ENCODE assay signal across 1 cellular context in the genomic region with DNA sequence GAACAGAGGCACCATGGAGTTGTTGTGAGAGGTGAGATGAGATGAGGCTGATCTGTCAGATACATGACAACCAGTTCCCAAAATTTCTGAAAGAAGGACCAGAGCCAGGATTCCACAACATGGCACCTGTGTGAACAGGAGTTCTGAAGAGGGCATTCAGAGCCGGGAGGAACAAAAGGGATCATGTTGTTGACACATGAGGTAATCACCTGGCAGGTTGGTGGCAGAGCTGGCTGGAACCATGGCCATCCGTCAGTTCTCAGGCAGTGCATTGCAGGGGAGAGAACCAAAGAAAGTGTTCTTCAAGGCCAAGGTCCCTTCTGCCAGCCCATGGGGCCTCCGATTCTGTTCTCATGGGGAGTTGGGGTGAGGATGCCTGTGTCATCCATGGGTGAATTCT.
TF ChIP-seq lines count a peak whose summit lies in the region.

No MANE protein-coding gene starts in this region.

TF ChIP-seq in HepG2, 621 proteins besides CTCF, POLR2A, EP300 and RAD21:
- TF ChIP-seq, protein P1, sequence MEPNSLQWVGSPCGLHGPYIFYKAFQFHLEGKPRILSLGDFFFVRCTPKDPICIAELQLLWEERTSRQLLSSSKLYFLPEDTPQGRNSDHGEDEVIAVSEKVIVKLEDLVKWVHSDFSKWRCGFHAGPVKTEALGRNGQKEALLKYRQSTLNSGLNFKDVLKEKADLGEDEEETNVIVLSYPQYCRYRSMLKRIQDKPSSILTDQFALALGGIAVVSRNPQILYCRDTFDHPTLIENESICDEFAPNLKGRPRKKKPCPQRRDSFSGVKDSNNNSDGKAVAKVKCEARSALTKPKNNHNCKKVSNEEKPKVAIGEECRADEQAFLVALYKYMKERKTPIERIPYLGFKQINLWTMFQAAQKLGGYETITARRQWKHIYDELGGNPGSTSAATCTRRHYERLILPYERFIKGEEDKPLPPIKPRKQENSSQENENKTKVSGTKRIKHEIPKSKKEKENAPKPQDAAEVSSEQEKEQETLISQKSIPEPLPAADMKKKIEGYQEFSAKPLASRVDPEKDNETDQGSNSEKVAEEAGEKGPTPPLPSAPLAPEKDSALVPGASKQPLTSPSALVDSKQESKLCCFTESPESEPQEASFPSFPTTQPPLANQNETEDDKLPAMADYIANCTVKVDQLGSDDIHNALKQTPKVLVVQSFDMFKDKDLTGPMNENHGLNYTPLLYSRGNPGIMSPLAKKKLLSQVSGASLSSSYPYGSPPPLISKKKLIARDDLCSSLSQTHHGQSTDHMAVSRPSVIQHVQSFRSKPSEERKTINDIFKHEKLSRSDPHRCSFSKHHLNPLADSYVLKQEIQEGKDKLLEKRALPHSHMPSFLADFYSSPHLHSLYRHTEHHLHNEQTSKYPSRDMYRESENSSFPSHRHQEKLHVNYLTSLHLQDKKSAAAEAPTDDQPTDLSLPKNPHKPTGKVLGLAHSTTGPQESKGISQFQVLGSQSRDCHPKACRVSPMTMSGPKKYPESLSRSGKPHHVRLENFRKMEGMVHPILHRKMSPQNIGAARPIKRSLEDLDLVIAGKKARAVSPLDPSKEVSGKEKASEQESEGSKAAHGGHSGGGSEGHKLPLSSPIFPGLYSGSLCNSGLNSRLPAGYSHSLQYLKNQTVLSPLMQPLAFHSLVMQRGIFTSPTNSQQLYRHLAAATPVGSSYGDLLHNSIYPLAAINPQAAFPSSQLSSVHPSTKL (CRISPR knock-in tag; IDR thresholded peaks at IDR 0.05): 0 out of 2 replicates have a peak, but pooled peaks have one; percentile 10
- TF ChIP-seq, protein P2, sequence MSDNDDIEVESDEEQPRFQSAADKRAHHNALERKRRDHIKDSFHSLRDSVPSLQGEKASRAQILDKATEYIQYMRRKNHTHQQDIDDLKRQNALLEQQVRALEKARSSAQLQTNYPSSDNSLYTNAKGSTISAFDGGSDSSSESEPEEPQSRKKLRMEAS (IDR thresholded peaks at IDR 0.05): no peak
- TF ChIP-seq ZNF329 (CRISPR knock-in tag; IDR thresholded peaks at IDR 0.05; ENCODE audit: low read depth) (no peak), ZNF44 (CRISPR knock-in tag; IDR thresholded peaks at IDR 0.05) (no peak), GATAD2A (CRISPR knock-in tag; IDR thresholded peaks at IDR 0.05) (0 out of 2 replicates have a peak, but pooled peaks have one; percentile 23), TGIF2 (CRISPR knock-in tag; IDR thresholded peaks at IDR 0.05) (0 out of 2 replicates have a peak, but pooled peaks have one; percentile 32), TCF7 (IDR thresholded peaks at IDR 0.05; ENCODE audit: low read depth) (peak; percentile 32; the same call in 1 of the 2 replicates), TEAD3 (CRISPR knock-in tag; optimal IDR thresholded peaks at IDR 0.05; ENCODE audit: borderline replicate concordance) (peak; percentile 8), ZNF34 (CRISPR knock-in tag; IDR thresholded peaks at IDR 0.05; ENCODE audit: borderline replicate concordance) (0 out of 2 replicates have a peak, but pooled peaks have one; percentile 57), SOX5 (CRISPR knock-in tag; IDR thresholded peaks at IDR 0.05; ENCODE audit: borderline replicate concordance) (peak; percentile 46; the same call in 1 of the 2 replicates), RARA (CRISPR knock-in tag; IDR thresholded peaks at IDR 0.05) (peak; percentile 24; the same call in 1 of the 2 replicates), NFE2L1 (CRISPR knock-in tag; IDR thresholded peaks at IDR 0.05; ENCODE audit: borderline replicate concordance) (no peak), SALL1 (CRISPR knock-in tag; IDR thresholded peaks at IDR 0.05) (peak; percentile 24; the same call in 1 of the 2 replicates), ZNF780A (CRISPR knock-in tag; IDR thresholded peaks at IDR 0.05) (no peak), ZNF644 (CRISPR knock-in tag; IDR thresholded peaks at IDR 0.05; ENCODE audit: low read depth) (peak; percentile 36; the same call in 1 of the 2 replicates), ERF (CRISPR knock-in tag; IDR thresholded peaks at IDR 0.05) (no peak), FOXA3 (CRISPR knock-in tag; IDR thresholded peaks at IDR 0.05) (peak; percentile 75), RXRA (CRISPR knock-in tag; IDR thresholded peaks at IDR 0.05) (no peak), MYC (CRISPR knock-in tag; IDR thresholded peaks at IDR 0.05; ENCODE audit: borderline replicate concordance) (no peak), ATAD3A (CRISPR knock-in tag; IDR thresholded peaks at IDR 0.05) (no peak), HOXA3 (CRISPR knock-in tag; IDR thresholded peaks at IDR 0.05) (0 out of 2 replicates have a peak, but pooled peaks have one; percentile 15), SOX13 (IDR thresholded peaks at IDR 0.05) (no peak), SOX13 (CRISPR knock-in tag; conservative IDR thresholded peaks at IDR 0.05 in 1 of 2, IDR thresholded peaks at IDR 0.05 in 1 of 2) (peak in 1 of 2 experiments; percentile 65; a peak in 1 of 4 replicates), ELF3 (CRISPR knock-in tag; IDR thresholded peaks at IDR 0.05) (no peak), FOXA1 (IDR thresholded peaks at IDR 0.05) (no peak), FOXA1 (CRISPR knock-in tag; IDR thresholded peaks at IDR 0.05) (peak; percentile 84), CEBPG (CRISPR knock-in tag; IDR thresholded peaks at IDR 0.05) (peak; percentile 23; the same call in 1 of the 2 replicates)
- TF ChIP-seq, protein P3, sequence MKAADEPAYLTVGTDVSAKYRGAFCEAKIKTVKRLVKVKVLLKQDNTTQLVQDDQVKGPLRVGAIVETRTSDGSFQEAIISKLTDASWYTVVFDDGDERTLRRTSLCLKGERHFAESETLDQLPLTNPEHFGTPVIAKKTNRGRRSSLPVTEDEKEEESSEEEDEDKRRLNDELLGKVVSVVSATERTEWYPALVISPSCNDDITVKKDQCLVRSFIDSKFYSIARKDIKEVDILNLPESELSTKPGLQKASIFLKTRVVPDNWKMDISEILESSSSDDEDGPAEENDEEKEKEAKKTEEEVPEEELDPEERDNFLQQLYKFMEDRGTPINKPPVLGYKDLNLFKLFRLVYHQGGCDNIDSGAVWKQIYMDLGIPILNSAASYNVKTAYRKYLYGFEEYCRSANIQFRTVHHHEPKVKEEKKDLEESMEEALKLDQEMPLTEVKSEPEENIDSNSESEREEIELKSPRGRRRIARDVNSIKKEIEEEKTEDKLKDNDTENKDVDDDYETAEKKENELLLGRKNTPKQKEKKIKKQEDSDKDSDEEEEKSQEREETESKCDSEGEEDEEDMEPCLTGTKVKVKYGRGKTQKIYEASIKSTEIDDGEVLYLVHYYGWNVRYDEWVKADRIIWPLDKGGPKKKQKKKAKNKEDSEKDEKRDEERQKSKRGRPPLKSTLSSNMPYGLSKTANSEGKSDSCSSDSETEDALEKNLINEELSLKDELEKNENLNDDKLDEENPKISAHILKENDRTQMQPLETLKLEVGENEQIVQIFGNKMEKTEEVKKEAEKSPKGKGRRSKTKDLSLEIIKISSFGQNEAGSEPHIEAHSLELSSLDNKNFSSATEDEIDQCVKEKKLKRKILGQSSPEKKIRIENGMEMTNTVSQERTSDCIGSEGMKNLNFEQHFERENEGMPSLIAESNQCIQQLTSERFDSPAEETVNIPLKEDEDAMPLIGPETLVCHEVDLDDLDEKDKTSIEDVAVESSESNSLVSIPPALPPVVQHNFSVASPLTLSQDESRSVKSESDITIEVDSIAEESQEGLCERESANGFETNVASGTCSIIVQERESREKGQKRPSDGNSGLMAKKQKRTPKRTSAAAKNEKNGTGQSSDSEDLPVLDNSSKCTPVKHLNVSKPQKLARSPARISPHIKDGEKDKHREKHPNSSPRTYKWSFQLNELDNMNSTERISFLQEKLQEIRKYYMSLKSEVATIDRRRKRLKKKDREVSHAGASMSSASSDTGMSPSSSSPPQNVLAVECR (CRISPR knock-in tag; IDR thresholded peaks at IDR 0.05; ENCODE audit: borderline replicate concordance): no peak
- TF ChIP-seq, protein P4, sequence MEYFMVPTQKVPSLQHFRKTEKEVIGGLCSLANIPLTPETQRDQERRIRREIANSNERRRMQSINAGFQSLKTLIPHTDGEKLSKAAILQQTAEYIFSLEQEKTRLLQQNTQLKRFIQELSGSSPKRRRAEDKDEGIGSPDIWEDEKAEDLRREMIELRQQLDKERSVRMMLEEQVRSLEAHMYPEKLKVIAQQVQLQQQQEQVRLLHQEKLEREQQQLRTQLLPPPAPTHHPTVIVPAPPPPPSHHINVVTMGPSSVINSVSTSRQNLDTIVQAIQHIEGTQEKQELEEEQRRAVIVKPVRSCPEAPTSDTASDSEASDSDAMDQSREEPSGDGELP (IDR thresholded peaks at IDR 0.05; ENCODE audit: borderline replicate concordance, low read depth): no peak; the same call in 1 of the 2 replicates
- TF ChIP-seq, protein P5, sequence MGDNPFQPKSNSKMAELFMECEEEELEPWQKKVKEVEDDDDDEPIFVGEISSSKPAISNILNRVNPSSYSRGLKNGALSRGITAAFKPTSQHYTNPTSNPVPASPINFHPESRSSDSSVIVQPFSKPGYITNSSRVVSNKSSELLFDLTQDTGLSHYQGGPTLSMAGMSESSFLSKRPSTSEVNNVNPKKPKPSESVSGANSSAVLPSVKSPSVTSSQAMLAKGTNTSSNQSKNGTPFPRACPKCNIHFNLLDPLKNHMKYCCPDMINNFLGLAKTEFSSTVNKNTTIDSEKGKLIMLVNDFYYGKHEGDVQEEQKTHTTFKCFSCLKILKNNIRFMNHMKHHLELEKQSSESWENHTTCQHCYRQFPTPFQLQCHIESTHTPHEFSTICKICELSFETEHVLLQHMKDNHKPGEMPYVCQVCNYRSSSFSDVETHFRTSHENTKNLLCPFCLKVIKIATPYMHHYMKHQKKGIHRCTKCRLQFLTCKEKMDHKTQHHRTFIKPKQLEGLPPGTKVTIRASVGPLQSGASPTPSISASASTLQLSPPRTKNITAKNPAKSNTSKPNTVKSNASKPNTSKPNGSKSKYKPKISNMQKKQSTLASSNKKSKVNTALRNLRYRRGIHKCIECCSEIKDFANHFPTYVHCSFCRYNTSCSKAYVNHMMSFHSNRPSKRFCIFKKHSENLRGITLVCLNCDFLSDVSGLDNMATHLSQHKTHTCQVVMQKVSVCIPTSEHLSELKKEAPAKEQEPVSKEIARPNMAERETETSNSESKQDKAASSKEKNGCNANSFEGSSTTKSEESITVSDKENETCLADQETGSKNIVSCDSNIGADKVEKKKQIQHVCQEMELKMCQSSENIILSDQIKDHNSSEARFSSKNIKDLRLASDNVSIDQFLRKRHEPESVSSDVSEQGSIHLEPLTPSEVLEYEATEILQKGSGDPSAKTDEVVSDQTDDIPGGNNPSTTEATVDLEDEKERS (CRISPR knock-in tag; IDR thresholded peaks at IDR 0.05): no peak
- TF ChIP-seq, protein P6, sequence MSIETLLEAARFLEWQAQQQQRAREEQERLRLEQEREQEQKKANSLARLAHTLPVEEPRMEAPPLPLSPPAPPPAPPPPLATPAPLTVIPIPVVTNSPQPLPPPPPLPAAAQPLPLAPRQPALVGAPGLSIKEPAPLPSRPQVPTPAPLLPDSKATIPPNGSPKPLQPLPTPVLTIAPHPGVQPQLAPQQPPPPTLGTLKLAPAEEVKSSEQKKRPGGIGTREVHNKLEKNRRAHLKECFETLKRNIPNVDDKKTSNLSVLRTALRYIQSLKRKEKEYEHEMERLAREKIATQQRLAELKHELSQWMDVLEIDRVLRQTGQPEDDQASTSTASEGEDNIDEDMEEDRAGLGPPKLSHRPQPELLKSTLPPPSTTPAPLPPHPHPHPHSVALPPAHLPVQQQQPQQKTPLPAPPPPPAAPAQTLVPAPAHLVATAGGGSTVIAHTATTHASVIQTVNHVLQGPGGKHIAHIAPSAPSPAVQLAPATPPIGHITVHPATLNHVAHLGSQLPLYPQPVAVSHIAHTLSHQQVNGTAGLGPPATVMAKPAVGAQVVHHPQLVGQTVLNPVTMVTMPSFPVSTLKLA (IDR thresholded peaks at IDR 0.05): no peak
- TF ChIP-seq, protein P7, sequence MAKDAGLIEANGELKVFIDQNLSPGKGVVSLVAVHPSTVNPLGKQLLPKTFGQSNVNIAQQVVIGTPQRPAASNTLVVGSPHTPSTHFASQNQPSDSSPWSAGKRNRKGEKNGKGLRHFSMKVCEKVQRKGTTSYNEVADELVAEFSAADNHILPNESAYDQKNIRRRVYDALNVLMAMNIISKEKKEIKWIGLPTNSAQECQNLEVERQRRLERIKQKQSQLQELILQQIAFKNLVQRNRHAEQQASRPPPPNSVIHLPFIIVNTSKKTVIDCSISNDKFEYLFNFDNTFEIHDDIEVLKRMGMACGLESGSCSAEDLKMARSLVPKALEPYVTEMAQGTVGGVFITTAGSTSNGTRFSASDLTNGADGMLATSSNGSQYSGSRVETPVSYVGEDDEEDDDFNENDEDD (CRISPR knock-in tag; IDR thresholded peaks at IDR 0.05; ENCODE audit: borderline replicate concordance): no peak
- TF ChIP-seq, protein P8, sequence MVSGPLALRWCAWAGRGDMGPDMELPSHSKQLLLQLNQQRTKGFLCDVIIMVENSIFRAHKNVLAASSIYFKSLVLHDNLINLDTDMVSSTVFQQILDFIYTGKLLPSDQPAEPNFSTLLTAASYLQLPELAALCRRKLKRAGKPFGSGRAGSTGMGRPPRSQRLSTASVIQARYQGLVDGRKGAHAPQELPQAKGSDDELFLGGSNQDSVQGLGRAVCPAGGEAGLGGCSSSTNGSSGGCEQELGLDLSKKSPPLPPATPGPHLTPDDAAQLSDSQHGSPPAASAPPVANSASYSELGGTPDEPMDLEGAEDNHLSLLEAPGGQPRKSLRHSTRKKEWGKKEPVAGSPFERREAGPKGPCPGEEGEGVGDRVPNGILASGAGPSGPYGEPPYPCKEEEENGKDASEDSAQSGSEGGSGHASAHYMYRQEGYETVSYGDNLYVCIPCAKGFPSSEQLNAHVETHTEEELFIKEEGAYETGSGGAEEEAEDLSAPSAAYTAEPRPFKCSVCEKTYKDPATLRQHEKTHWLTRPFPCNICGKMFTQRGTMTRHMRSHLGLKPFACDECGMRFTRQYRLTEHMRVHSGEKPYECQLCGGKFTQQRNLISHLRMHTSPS (CRISPR knock-in tag; IDR thresholded peaks at IDR 0.05; ENCODE audit: low read depth): peak; percentile 66; the same call in 1 of the 2 replicates
